ENCODE assay signal across 22 cellular contexts in genomic region chr12:131177599-131177998, GRCh38.
DNase-seq lines count a peak whose midpoint lies in the region; TF ChIP-seq lines count a peak whose summit lies in the region.
"Had no signal": no experiment of that assay in that cellular context is flagged by ENCODE, and none has a peak within 500 bp of the region (broad histone marks: within the 10 kb centered on the region; RNA-seq: fewer than 3 reads in every experiment).

No MANE protein-coding gene starts in this region.

- H3K9me3 Mint-ChIP-seq in activated CD4-positive, alpha-beta memory T cell treated with anti-CD3 and anti-CD28 coated beads, Interleukin-2, amount 10 ng/mL, durations not matched to agents 7 days and 5 days: peaks cover 8% of the 10 kb centered on the region
- peaks cover 16% of the 10 kb centered on the region for H3K9me3 Mint-ChIP-seq in activated CD4-positive, alpha-beta memory T cell treated with anti-CD3 and anti-CD28 coated beads for 36 hours
- peaks cover 8% of the 10 kb centered on the region for H3K9me3 Mint-ChIP-seq in MCF 10A (ENCODE audit: unreplicated experiment)

- H3K23ac ChIP-seq in neuronal stem cell (ENCODE audit: low read depth, low read length, poor library complexity): no peak overlapping the region

- no peak overlapping the region for H3K4ac ChIP-seq in neuronal stem cell (ENCODE audit: low read length)

- TF ChIP-seq POLR2A in esophagus muscularis mucosa (IDR thresholded peaks at IDR 0.05; ENCODE audit: low read depth): no peak

- H2AFZ ChIP-seq in neuronal stem cell (ENCODE audit: low read length): no peak overlapping the region
- H2AFZ ChIP-seq: GM23248 had no signal

- peak; percentile 1 for DNase-seq in activated CD4-positive, alpha-beta memory T cell treated with anti-CD3 and anti-CD28 coated beads, Interleukin-2, amount 10 ng/mL, durations not matched to agents 7 days and 5 days
- no peak for DNase-seq in activated CD4-positive, alpha-beta memory T cell treated with anti-CD3 and anti-CD28 coated beads for 36 hours
- peak; percentile 3 for DNase-seq in H7
- DNase-seq in esophagus muscularis mucosa (ENCODE audit: extremely low spot score): peak; percentile 53
- no peak for DNase-seq in neuronal stem cell (ENCODE audit: low spot score)
- DNase-seq in NCI-H146 (lab: John Stamatoyannopoulos, UW): no peak
- DNase-seq in MCF 10A (ENCODE audit: unreplicated experiment): no peak
- DNase-seq in NCI-H345 treated with DMSO at 0.1 percent for 48 hours (lab: John Stamatoyannopoulos, UW; ENCODE audit: unreplicated experiment): no peak
- DNase-seq: CD4-positive, CD25-positive, alpha-beta regulatory T cell; DMS 273 treated with DMSO at 0.1 percent for 48 hours; DMS79; EL; GDM1; GM23248; H9; HFFc6 had no signal

- intact Hi-C loops in activated CD4-positive, alpha-beta memory T cell treated with anti-CD3 and anti-CD28 coated beads for 36 hours (cut with micrococcal nuclease): no loop called here
- intact Hi-C loops in esophagus muscularis mucosa (cut with DNase I): no loop called here
- intact Hi-C loops in MCF 10A (cut with micrococcal nuclease): no loop called here

- no peak overlapping the region for H3K4me3 Mint-ChIP-seq in activated CD4-positive, alpha-beta memory T cell treated with anti-CD3 and anti-CD28 coated beads, Interleukin-2, amount 10 ng/mL, durations not matched to agents 7 days and 5 days
- no peak overlapping the region for H3K4me3 Mint-ChIP-seq in activated CD4-positive, alpha-beta memory T cell treated with anti-CD3 and anti-CD28 coated beads for 36 hours
- H3K4me3 Mint-ChIP-seq in MCF 10A (ENCODE audit: unreplicated experiment): no peak overlapping the region
- H3K4me3 Mint-ChIP-seq: B cell; CD4-positive, CD25-positive, alpha-beta regulatory T cell; CD8-positive, alpha-beta T cell; H9; HFFc6 had no signal

- no peak overlapping the region for H4K8ac ChIP-seq in neuronal stem cell (ENCODE audit: low read depth, low read length)

- no peak for TF ChIP-seq EP300 in esophagus muscularis mucosa (IDR thresholded peaks at IDR 0.05)

- peak overlapping the region; percentile 55 for H3K9ac ChIP-seq in neuronal stem cell (ENCODE audit: low read depth, low read length, poor library complexity)
- H3K9ac ChIP-seq: BLaER1, GM23248 had no signal

- H2BK12ac ChIP-seq in neuronal stem cell (ENCODE audit: low read length): no peak overlapping the region

- H3K27ac ChIP-seq in esophagus muscularis mucosa (replicated peaks in 1 of 4) (no peak overlapping the region), neuronal stem cell (replicated peaks; ENCODE audit: low read length) (no peak overlapping the region)
- H3K27ac ChIP-seq: 22Rv1, BLaER1, C4-2B, GM23248 had no signal

- no peaks in the 10 kb centered on the region for H3K36me3 ChIP-seq in H7 (replicated peaks; ENCODE audit: control insufficient read depth, insufficient read depth, low read length)
- H3K36me3 ChIP-seq in esophagus muscularis mucosa: no peaks in the 10 kb centered on the region
- no peaks in the 10 kb centered on the region for H3K36me3 ChIP-seq in neuronal stem cell (replicated peaks in 1 of 2; ENCODE audit: control insufficient read depth in 2 of 2, insufficient read depth in 2 of 2, low read length in 2 of 2)
- H3K36me3 ChIP-seq: BLaER1 had no signal

- H3K4me2 ChIP-seq in neuronal stem cell (ENCODE audit: insufficient read depth, low read length, poor library complexity, severe bottlenecking): no peak overlapping the region
- H3K4me2 ChIP-seq: BLaER1 had no signal

- H3K9me3 ChIP-seq in esophagus muscularis mucosa (peaks cover 0 to 30% (median 9%) of the 10 kb centered on the region in 4 donors), neuronal stem cell (replicated peaks in 1 of 2; ENCODE audit: control insufficient read depth in 2 of 2, insufficient read depth in 1 of 2, low read depth in 1 of 2, low read length in 2 of 2) (peaks cover 2 to 3% of the 10 kb centered on the region in 2 donors)

- no peaks in the 10 kb centered on the region for H3K36me3 Mint-ChIP-seq in activated CD4-positive, alpha-beta memory T cell treated with anti-CD3 and anti-CD28 coated beads, Interleukin-2, amount 10 ng/mL, durations not matched to agents 7 days and 5 days (ENCODE audit: low read depth)
- H3K36me3 Mint-ChIP-seq in activated CD4-positive, alpha-beta memory T cell treated with anti-CD3 and anti-CD28 coated beads for 36 hours: peaks cover 4% of the 10 kb centered on the region
- no peaks in the 10 kb centered on the region for H3K36me3 Mint-ChIP-seq in MCF 10A (ENCODE audit: insufficient read depth, unreplicated experiment)
- H3K36me3 Mint-ChIP-seq: CD4-positive, CD25-positive, alpha-beta regulatory T cell; CD8-positive, alpha-beta T cell had no signal

- POLR2A ChIA-PET in activated CD4-positive, alpha-beta memory T cell treated with anti-CD3 and anti-CD28 coated beads, Interleukin-2, amount 10 ng/mL, durations not matched to agents 7 days and 5 days (lab: Charles Lee): no interaction called here
- POLR2A ChIA-PET in activated CD4-positive, alpha-beta memory T cell treated with anti-CD3 and anti-CD28 coated beads for 36 hours (lab: Charles Lee): no interaction called here
- POLR2A ChIA-PET in MCF 10A (lab: Yijun Ruan, JAX): interaction anchor here (1.2 kb wide), 1 partner anchor 9 kb away, joined by 3 read pairs; no protein-coding TSS in a partner anchor

- H3K27ac Mint-ChIP-seq in activated CD4-positive, alpha-beta memory T cell treated with anti-CD3 and anti-CD28 coated beads, Interleukin-2, amount 10 ng/mL, durations not matched to agents 7 days and 5 days: no peak overlapping the region
- no peak overlapping the region for H3K27ac Mint-ChIP-seq in activated CD4-positive, alpha-beta memory T cell treated with anti-CD3 and anti-CD28 coated beads for 36 hours
- no peak overlapping the region for H3K27ac Mint-ChIP-seq in MCF 10A (ENCODE audit: low read depth, unreplicated experiment)
- H3K27ac Mint-ChIP-seq: B cell; CD4-positive, CD25-positive, alpha-beta regulatory T cell; CD8-positive, alpha-beta T cell; H9; HFFc6 had no signal

- TF ChIP-seq CTCF in esophagus muscularis mucosa (IDR thresholded peaks at IDR 0.05) (no peak), MCF 10A (IDR thresholded peaks at IDR 0.05; ENCODE audit: unreplicated experiment) (no peak)

- no peaks in the 10 kb centered on the region for H3K4me1 Mint-ChIP-seq in activated CD4-positive, alpha-beta memory T cell treated with anti-CD3 and anti-CD28 coated beads, Interleukin-2, amount 10 ng/mL, durations not matched to agents 7 days and 5 days
- no peaks in the 10 kb centered on the region for H3K4me1 Mint-ChIP-seq in activated CD4-positive, alpha-beta memory T cell treated with anti-CD3 and anti-CD28 coated beads for 36 hours (ENCODE audit: low read depth)
- peaks cover 5% of the 10 kb centered on the region for H3K4me1 Mint-ChIP-seq in MCF 10A (ENCODE audit: insufficient read depth, unreplicated experiment)
- H3K4me1 Mint-ChIP-seq: B cell; CD4-positive, CD25-positive, alpha-beta regulatory T cell; H9 had no signal

- H3K4me1 ChIP-seq in esophagus muscularis mucosa (no peaks in the 10 kb centered on the region), neuronal stem cell (ENCODE audit: control insufficient read depth in 2 of 2, insufficient read depth in 1 of 2, low read depth in 1 of 2, low read length in 2 of 2) (no peaks in the 10 kb centered on the region)

- WGBS in esophagus muscularis mucosa: 83% methylated on average over 1 of the region's 1 CpG
- WGBS in neuronal stem cell (ENCODE audit: extremely low coverage in 2 of 2, insufficient read length in 2 of 2, insufficient replicate concordance in 1 of 2), 2 donors: no CpG with 5 or more reads among the region's 1 CpG

- no peak overlapping the region for H2BK5ac ChIP-seq in neuronal stem cell (ENCODE audit: low read length)

- H3K79me1 ChIP-seq in neuronal stem cell (ENCODE audit: low read depth, low read length): no peaks in the 10 kb centered on the region

- H3K18ac ChIP-seq in neuronal stem cell (ENCODE audit: low read length): no peak overlapping the region

- H2BK15ac ChIP-seq in neuronal stem cell (ENCODE audit: low read length): no peak overlapping the region

- H2BK120ac ChIP-seq in neuronal stem cell (ENCODE audit: low read depth, low read length): no peak overlapping the region

- H2AK5ac ChIP-seq in neuronal stem cell (ENCODE audit: low read depth, low read length): no peak overlapping the region

- H3K4me3 ChIP-seq in H7 (ENCODE audit: insufficient read depth, low read depth, low read length) (no peak overlapping the region), esophagus muscularis mucosa (no peak overlapping the region), neuronal stem cell (ENCODE audit: low read length in 2 of 2) (no peak overlapping the region)
- H3K4me3 ChIP-seq: BLaER1, GM12878, GM23248 had no signal

- peaks cover 6% of the 10 kb centered on the region for H3K27me3 Mint-ChIP-seq in activated CD4-positive, alpha-beta memory T cell treated with anti-CD3 and anti-CD28 coated beads, Interleukin-2, amount 10 ng/mL, durations not matched to agents 7 days and 5 days
- H3K27me3 Mint-ChIP-seq in activated CD4-positive, alpha-beta memory T cell treated with anti-CD3 and anti-CD28 coated beads for 36 hours: peaks cover 19% of the 10 kb centered on the region
- peaks cover 32% of the 10 kb centered on the region for H3K27me3 Mint-ChIP-seq in MCF 10A (ENCODE audit: insufficient read depth, unreplicated experiment)
- H3K27me3 Mint-ChIP-seq: B cell had no signal

- no TSS peak for BruUV-seq in MCF 10A (replicated peaks; lab: Mats Ljungman, UMichigan)

- H4K91ac ChIP-seq in neuronal stem cell (ENCODE audit: low read depth, low read length, poor library complexity): no peak overlapping the region

- CTCF ChIA-PET in activated CD4-positive, alpha-beta memory T cell treated with anti-CD3 and anti-CD28 coated beads, Interleukin-2, amount 10 ng/mL, durations not matched to agents 7 days and 5 days (lab: Charles Lee): no interaction called here
- CTCF ChIA-PET in activated CD4-positive, alpha-beta memory T cell treated with anti-CD3 and anti-CD28 coated beads for 36 hours (lab: Charles Lee): interaction anchor here (0.6 kb wide), 1 partner anchor 29 kb away, joined by 3 read pairs; no protein-coding TSS in a partner anchor
- CTCF ChIA-PET in MCF 10A (lab: Yijun Ruan, JAX): interaction anchor here (1.0 to 1.7 kb wide), 3 partner anchors 9 to 72 kb away, joined by 4 to 6 read pairs (median 5); no protein-coding TSS in a partner anchor

- no peak overlapping the region for H3K14ac ChIP-seq in neuronal stem cell (ENCODE audit: low read length)

- H3K27me3 ChIP-seq in H7 (ENCODE audit: control insufficient read depth, insufficient read depth, low read length): no peaks in the 10 kb centered on the region; the same call in 1 of the 2 replicates
- peaks cover 0 to 19% (median 0%) of the 10 kb centered on the region in 4 donors for H3K27me3 ChIP-seq in esophagus muscularis mucosa
- H3K27me3 ChIP-seq in neuronal stem cell (ENCODE audit: control insufficient read depth in 3 of 3, insufficient read depth in 3 of 3, low read depth in 1 of 3, low read length in 3 of 3): no peaks in the 10 kb centered on the region
- H3K27me3 ChIP-seq: BLaER1 had no signal

Comparison
In these comparisons a context has a peak if more than half of its experiments do, and no peak if none do; other contexts are left out.
1. DNase-seq: peak in activated CD4-positive, alpha-beta memory T cell treated with anti-CD3 and anti-CD28 coated beads, Interleukin-2, amount 10 ng/mL, durations not matched to agents 7 days and 5 days (single experiment), H7 (single experiment) and esophagus muscularis mucosa (single experiment); none in activated CD4-positive, alpha-beta memory T cell treated with anti-CD3 and anti-CD28 coated beads for 36 hours (single experiment), neuronal stem cell (single experiment), NCI-H146 (single experiment), MCF 10A (single experiment) and NCI-H345 treated with DMSO at 0.1 percent for 48 hours (single experiment).